ENCODE assay signal across 1 cellular context in genomic region chr2:131112477-131113027, GRCh38.
TF ChIP-seq lines count a peak whose summit lies in the region.

No MANE protein-coding gene starts in this region.

TF ChIP-seq in H1, 55 proteins besides CTCF, POLR2A, EP300 and RAD21:
- no peak for TF ChIP-seq CHD7 (IDR thresholded peaks at IDR 0.05; ENCODE audit: insufficient replicate concordance, low read length)
- no peak for TF ChIP-seq EGR1 (IDR thresholded peaks at IDR 0.05; ENCODE audit: borderline replicate concordance, low read depth, low read length)
- TF ChIP-seq GABPA (IDR thresholded peaks at IDR 0.05; ENCODE audit: borderline replicate concordance, insufficient read depth, low read length): no peak
- TF ChIP-seq CBX8 (IDR thresholded peaks at IDR 0.05; ENCODE audit: borderline replicate concordance, low read depth, low read length): no peak
- TF ChIP-seq BACH1 (IDR thresholded peaks at IDR 0.05; ENCODE audit: low read length): no peak
- TF ChIP-seq TBP (IDR thresholded peaks at IDR 0.05; ENCODE audit: low read depth, low read length): no peak
- TF ChIP-seq CHD2 (IDR thresholded peaks at IDR 0.05; ENCODE audit: low read length): no peak
- TF ChIP-seq EZH2 (IDR thresholded peaks at IDR 0.05; ENCODE audit: low read depth, low read length, severe bottlenecking): no peak
- TF ChIP-seq NRF1 (IDR thresholded peaks at IDR 0.05; ENCODE audit: low read depth, low read length): no peak
